In the genomic region with DNA sequence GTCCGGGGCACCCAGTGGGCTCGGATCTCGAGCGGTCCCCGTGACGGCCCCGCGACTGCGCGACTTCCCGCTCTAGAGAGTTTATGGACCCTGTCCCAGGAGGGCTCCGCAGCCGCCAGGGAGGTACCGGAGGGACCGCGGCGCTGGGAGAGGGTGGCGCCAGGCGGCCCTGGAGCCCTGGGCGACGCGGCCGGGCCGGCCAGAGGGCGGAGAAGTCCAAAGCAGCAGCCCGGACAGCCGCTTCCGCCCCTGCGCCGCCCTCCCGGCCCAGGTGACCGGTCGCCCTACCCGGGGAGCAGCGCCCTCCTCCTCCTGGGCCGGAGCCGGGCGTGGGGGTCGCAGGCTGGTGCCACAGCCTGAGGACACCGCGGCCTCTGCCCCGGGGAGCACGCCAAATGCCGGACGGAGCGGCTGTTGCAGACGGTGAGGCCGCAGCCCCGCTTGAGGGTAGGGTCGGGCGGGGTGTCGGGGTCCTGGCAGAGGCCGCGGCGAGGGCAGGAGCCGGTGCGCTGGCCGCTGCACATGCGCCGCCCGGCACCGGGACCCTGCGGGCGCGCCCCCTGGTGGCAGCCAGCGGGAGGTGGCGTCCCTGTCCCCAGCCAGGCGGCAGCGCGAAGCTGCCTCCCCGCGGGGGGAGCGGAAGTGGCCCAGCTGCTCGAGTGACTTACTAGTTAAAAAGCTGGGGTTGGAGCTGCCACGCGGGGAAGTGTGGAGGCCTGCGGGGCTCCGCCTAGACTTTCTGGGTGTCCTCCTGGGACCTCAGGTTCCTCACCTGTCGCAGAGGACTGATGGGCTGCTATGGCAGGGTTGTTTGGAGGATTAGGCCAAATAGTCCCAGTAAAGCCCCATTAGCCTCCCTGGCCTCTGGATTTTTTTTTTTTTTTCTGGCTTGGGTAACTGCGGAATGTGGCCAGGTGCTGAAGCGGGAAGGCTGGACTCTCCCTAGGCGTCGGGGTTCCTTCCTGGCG, we compare ENCODE assay signal across 8 cellular contexts. TPM values are rescaled to one million over a fixed set of nuclear protein-coding genes. Genes with fewer than 3 reads are reported as not detected.
DNase-seq lines count a peak whose midpoint lies in the region; ATAC-seq and TF ChIP-seq lines count a peak whose summit lies in the region.

No MANE protein-coding gene starts in this region.

- peaks cover 5% of the 10 kb centered on the region for H3K4me1 Mint-ChIP-seq in activated CD4-positive, alpha-beta memory T cell treated with anti-CD3 and anti-CD28 coated beads, Interleukin-2, amount 10 ng/mL, durations not matched to agents 7 days and 5 days

- no peak overlapping the region for H3K27ac Mint-ChIP-seq in activated CD4-positive, alpha-beta memory T cell treated with anti-CD3 and anti-CD28 coated beads, Interleukin-2, amount 10 ng/mL, durations not matched to agents 7 days and 5 days

- no peaks in the 10 kb centered on the region for H3K36me3 Mint-ChIP-seq in activated CD4-positive, alpha-beta memory T cell treated with anti-CD3 and anti-CD28 coated beads, Interleukin-2, amount 10 ng/mL, durations not matched to agents 7 days and 5 days (ENCODE audit: low read depth)

- H3K4me3 ChIP-seq in A673 (ENCODE audit: low read depth, low read length, poor library complexity, severe bottlenecking), result peak overlapping the region; percentile 50

- peaks cover 4% of the 10 kb centered on the region for H3K4me1 ChIP-seq in A673 (ENCODE audit: insufficient read depth, low read length, poor library complexity, severe bottlenecking)

- H3K9me3 Mint-ChIP-seq in activated CD4-positive, alpha-beta memory T cell treated with anti-CD3 and anti-CD28 coated beads, Interleukin-2, amount 10 ng/mL, durations not matched to agents 7 days and 5 days, result no peaks in the 10 kb centered on the region

- POLR2A ChIA-PET in A673 (lab: Charles Lee; ENCODE audit: low non-redundant PET), result no interaction called here
- POLR2A ChIA-PET in activated CD4-positive, alpha-beta memory T cell treated with anti-CD3 and anti-CD28 coated beads, Interleukin-2, amount 10 ng/mL, durations not matched to agents 7 days and 5 days (lab: Charles Lee), result interaction anchor here (1.0 kb wide), 1 partner anchor 21 kb away, joined by 6 read pairs; a partner anchor contains a TSS

- peak; percentile 93 for DNase-seq in A673 (ENCODE audit: low spot score)
- DNase-seq in NCI-H446 treated with DMSO at 0.1 percent for 48 hours (lab: John Stamatoyannopoulos, UW), result peak; percentile 14
- peak; percentile 90 for DNase-seq in activated CD4-positive, alpha-beta memory T cell treated with anti-CD3 and anti-CD28 coated beads, Interleukin-2, amount 10 ng/mL, durations not matched to agents 7 days and 5 days
- peak; percentile 81 for DNase-seq in effector CD4-positive, alpha-beta T cell
- DNase-seq in lung microvascular endothelial cell (ENCODE audit: low read depth in 2 of 2), result peak; percentile 75 to 84
- peak; percentile 77 to 88 (median 85) for DNase-seq in stimulated activated CD4-positive, alpha-beta T cell treated with anti-CD3 and anti-CD28 coated beads, TNF-alpha, amount 100 ng/mL, for 1 hour (ENCODE audit: low read depth in 3 of 3, low spot score in 1 of 3)

- no peaks in the 10 kb centered on the region for H3K27me3 Mint-ChIP-seq in activated CD4-positive, alpha-beta memory T cell treated with anti-CD3 and anti-CD28 coated beads, Interleukin-2, amount 10 ng/mL, durations not matched to agents 7 days and 5 days

- no peaks in the 10 kb centered on the region for H3K36me3 ChIP-seq in A673 (ENCODE audit: insufficient read depth, low read length, poor library complexity, severe bottlenecking)

- CTCF ChIA-PET in A673 (lab: Charles Lee), result interaction anchor here (0.7 to 0.8 kb wide), 5 partner anchors 11 to 200 kb away, joined by 3 to 10 read pairs (median 3); a partner anchor contains a TSS
- CTCF ChIA-PET in activated CD4-positive, alpha-beta memory T cell treated with anti-CD3 and anti-CD28 coated beads, Interleukin-2, amount 10 ng/mL, durations not matched to agents 7 days and 5 days (lab: Charles Lee), result interaction anchor here (0.6 to 1.9 kb wide), 25 partner anchors 11 to 540 kb away, joined by 3 to 29 read pairs (median 4); a partner anchor contains a TSS

- H3K9me3 ChIP-seq in A673 (ENCODE audit: low read depth, low read length, poor library complexity, severe bottlenecking), result no peaks in the 10 kb centered on the region

- H3K4me3 Mint-ChIP-seq in activated CD4-positive, alpha-beta memory T cell treated with anti-CD3 and anti-CD28 coated beads, Interleukin-2, amount 10 ng/mL, durations not matched to agents 7 days and 5 days, result no peak overlapping the region

- ATAC-seq in GM18861 (IDR thresholded peaks at IDR 0.05; ENCODE audit: unreplicated experiment) (peak; percentile 98), HG03095 (IDR thresholded peaks at IDR 0.05; ENCODE audit: unreplicated experiment) (peak; percentile 94)

- no TSS peak for BruUV-seq in A673 (replicated peaks; lab: Mats Ljungman, UMichigan)

- intact Hi-C loops in A673 (cut with micrococcal nuclease; ENCODE audit: unreplicated experiment), result no loop called here

- peak overlapping the region; percentile 61 for H3K27ac ChIP-seq in A673 (ENCODE audit: low read depth, low read length, poor library complexity, severe bottlenecking)

- TF ChIP-seq CTCF in A673 (conservative IDR thresholded peaks at IDR 0.05; ENCODE audit: low read depth, low read length), result peak; percentile 77

- no peaks in the 10 kb centered on the region for H3K27me3 ChIP-seq in A673 (replicated peaks; ENCODE audit: insufficient read depth, low read depth, low read length, poor library complexity)

RNA-seq across cellular contexts. Expression of a gene that starts 20.9 kb away (rescaled TPM):
- 10.2 and 10.9 TPM in 2 replicates for total RNA-seq in A673 (2021)
- 1 to 10 TPM; 4.6 to 4.9 TPM for total RNA-seq in activated CD4-positive, alpha-beta memory T cell treated with anti-CD3 and anti-CD28 coated beads, Interleukin-2, amount 10 ng/mL, durations not matched to agents 7 days and 5 days
- total RNA-seq in lung microvascular endothelial cell, result 5.9 and 12.1 TPM in 2 replicates

Comparison
In these comparisons a context has a peak if more than half of its experiments do, and no peak if none do; other contexts are left out.
1. Peak in every context shown above with its lines: DNase-seq, ATAC-seq, H3K4me3 ChIP-seq and H3K27ac ChIP-seq.
2. DNase-seq: peak in every context shown above with its lines; median percentile 93 in A673; 90 in activated CD4-positive, alpha-beta memory T cell treated with anti-CD3 and anti-CD28 coated beads, Interleukin-2, amount 10 ng/mL, durations not matched to agents 7 days and 5 days; 85 in stimulated activated CD4-positive, alpha-beta T cell treated with anti-CD3 and anti-CD28 coated beads, TNF-alpha, amount 100 ng/mL, for 1 hour; 81 in effector CD4-positive, alpha-beta T cell; 80 in lung microvascular endothelial cell; 14 in NCI-H446 treated with DMSO at 0.1 percent for 48 hours.